10 cellular contexts compared by ENCODE assay signal in genomic region chr6:142927904-142928303, GRCh38. TPM values are rescaled to one million over a fixed set of nuclear protein-coding genes. Genes with fewer than 3 reads are reported as not detected.
DNase-seq lines count a peak whose midpoint lies in the region; ATAC-seq, FAIRE-seq and TF ChIP-seq lines count a peak whose summit lies in the region.
"Had no signal": no experiment of that assay in that cellular context is flagged by ENCODE, and none has a peak within 500 bp of the region (broad histone marks: within the 10 kb centered on the region; RNA-seq: fewer than 3 reads in every experiment).

No MANE protein-coding gene starts in this region.

- peaks cover 2% of the 10 kb centered on the region for H3K36me3 Mint-ChIP-seq in activated naive CD8-positive, alpha-beta T cell

- peak overlapping the region; percentile 87 for H3K4me2 ChIP-seq in A549
- H3K4me2 ChIP-seq in HepG2 (ENCODE audit: low read depth, low read length) = peak overlapping the region; percentile 92

- H3K4me1 ChIP-seq in A549 = peaks cover 20% of the 10 kb centered on the region
- peaks cover 38% of the 10 kb centered on the region for H3K4me1 ChIP-seq in HepG2 (ENCODE audit: insufficient read depth, low read length)

- no peak for FAIRE-seq in A549 (lab: Jason Lieb, UNC)
- no peak for FAIRE-seq in HepG2 (lab: Jason Lieb, UNC)

- peak overlapping the region; percentile 99 for H3K27ac Mint-ChIP-seq in activated naive CD8-positive, alpha-beta T cell
- H3K27ac Mint-ChIP-seq: H9 had no signal

- TF ChIP-seq CTCF in A549 (IDR thresholded peaks at IDR 0.05) (no peak), HepG2 (CRISPR knock-in tag; IDR thresholded peaks at IDR 0.05) (no peak)

- no peaks in the 10 kb centered on the region for H3K27me3 Mint-ChIP-seq in activated naive CD8-positive, alpha-beta T cell

- no peaks in the 10 kb centered on the region for H3K9me3 Mint-ChIP-seq in activated naive CD8-positive, alpha-beta T cell (ENCODE audit: low read depth)
- H3K9me3 Mint-ChIP-seq: H9 had no signal

- 70% methylated on average over 5 of the region's 5 CpGs for WGBS in A549 (ENCODE audit: missing lambda C conversion rate)
- 9% methylated on average over 5 of the region's 5 CpGs for whole genome bisulfite sequencing in HepG2 (ENCODE audit: low lambda C conversion rate)

- no peak overlapping the region for H2AFZ ChIP-seq in HepG2 (ENCODE audit: low read length)

- H3K4me3 Mint-ChIP-seq in activated naive CD8-positive, alpha-beta T cell = peak overlapping the region; percentile 93

- in situ Hi-C loops in HepG2 (cut with HindIII; ENCODE audit: extremely low pct_ligation_motif_present, low pct_unique_long_range_greater_than_20kb) = no loop called here

- H3K9me3 ChIP-seq in A549 (no peaks in the 10 kb centered on the region), HepG2 (ENCODE audit: low read length) (no peaks in the 10 kb centered on the region)

- intact Hi-C loops in HepG2 (cut with micrococcal nuclease; ENCODE audit: unreplicated experiment) = loop anchor here (2.0 to 5.0 kb wide), 5 partner anchors 59 to 231 kb away; partner anchors contain the start of gene AIG1

- TF ChIP-seq RAD21 in A549 (conservative IDR thresholded peaks at IDR 0.05 in 1 of 2, IDR thresholded peaks at IDR 0.05 in 1 of 2) (no peak), HepG2 (CRISPR knock-in tag; IDR thresholded peaks at IDR 0.05) (no peak)

- no peak for TF ChIP-seq EP300 in A549 (IDR thresholded peaks at IDR 0.05)
- no peak for TF ChIP-seq EP300 in HepG2 (IDR thresholded peaks at IDR 0.05; ENCODE audit: low read depth in 2 of 2, low read length in 2 of 2)
- TF ChIP-seq EP300 in HepG2 (CRISPR knock-in tag; IDR thresholded peaks at IDR 0.05; ENCODE audit: borderline replicate concordance) = no peak

- H3K9ac ChIP-seq in HepG2 (ENCODE audit: insufficient read depth, low read depth, low read length) = peak overlapping the region; percentile 100

- peaks cover 80% of the 10 kb centered on the region for H3K4me1 Mint-ChIP-seq in activated naive CD8-positive, alpha-beta T cell (ENCODE audit: low read depth)

- CTCF ChIA-PET in A549 (lab: Yijun Ruan, JAX) (no interaction called here), HepG2 (lab: Yijun Ruan, JAX; ENCODE audit: low intra/inter-chr PET ratio, low total read pairs) (no interaction called here)

- H3K79me2 ChIP-seq in HepG2 (ENCODE audit: insufficient read depth, low read length) = peaks cover 47% of the 10 kb centered on the region

- H4K20me1 ChIP-seq in HepG2 (ENCODE audit: insufficient read depth, low read length) = peaks cover 20% of the 10 kb centered on the region; the same call in 1 of the 2 replicates

- BruUV-seq in HepG2 (replicated peaks; lab: Mats Ljungman, UMichigan) = no TSS peak

- DNase-seq in A549 (ENCODE audit: low read depth in 1 of 2, low spot score in 1 of 2) (no peak), HepG2 (ENCODE audit: low spot score) (peak; percentile 64), COLO829 (ENCODE audit: low spot score) (no peak), NCI-H2196 (lab: John Stamatoyannopoulos, UW; ENCODE audit: unreplicated experiment) (no peak), COR-L47 (lab: John Stamatoyannopoulos, UW) (no peak), NOMO-1 (lab: John Stamatoyannopoulos, UW; ENCODE audit: unreplicated experiment in 2 of 2) (no peak)
- DNase-seq: H9, NCI-H146 had no signal

- no peak overlapping the region for H3K27ac ChIP-seq in A549
- H3K27ac ChIP-seq in HepG2 (ENCODE audit: extremely low read length, insufficient read depth, low read length) = peak overlapping the region; percentile 99

- H3K36me3 ChIP-seq in HepG2 (replicated peaks in 1 of 2; ENCODE audit: control insufficient read depth in 1 of 2, insufficient read depth in 2 of 2, low read length in 2 of 2) = no peaks in the 10 kb centered on the region; a peak in 2 of 5 replicates

- ATAC-seq in A549 (no peak), GM18868 (IDR thresholded peaks at IDR 0.05; ENCODE audit: unreplicated experiment) (peak; percentile 38), HepG2 (no peak)

- H3K27me3 ChIP-seq in HepG2 (ENCODE audit: control insufficient read depth in 1 of 2, insufficient read depth in 2 of 2, low read length in 2 of 2) = no peaks in the 10 kb centered on the region; a peak in 1 of 5 replicates

- TF ChIP-seq POLR2A in A549 (IDR thresholded peaks at IDR 0.05; ENCODE audit: low read length) (no peak), HepG2 (IDR thresholded peaks at IDR 0.05; ENCODE audit: insufficient read depth in 1 of 2, low read depth in 2 of 2, low read length in 2 of 2) (peak in 1 of 2 experiments; percentile 77; a peak in 2 of 4 replicates)

- POLR2A ChIA-PET in A549 (lab: Yijun Ruan, JAX) (no interaction called here), HepG2 (lab: Yijun Ruan, JAX) (interaction anchor here (1.0 to 3.8 kb wide), 10 partner anchors 10 to 482 kb away, joined by 3 to 28 read pairs (median 10); partner anchors contain the start of genes AIG1 and HIVEP2)

- peak overlapping the region; percentile 68; the same call in 1 of the 3 replicates for H3K4me3 ChIP-seq in A549
- peak overlapping the region; percentile 84 to 99 (median 93) for H3K4me3 ChIP-seq in HepG2 (replicated peaks in 1 of 3; ENCODE audit: insufficient read depth in 1 of 3, low read depth in 2 of 3, low read length in 3 of 3)

TF ChIP-seq in HepG2, 621 proteins besides CTCF, POLR2A, EP300 and RAD21 (continues in another document):
- TF ChIP-seq SIN3A (IDR thresholded peaks at IDR 0.05; ENCODE audit: borderline replicate concordance, low read depth, low read length) (0 out of 2 replicates have a peak, but pooled peaks have one; percentile 34), JUNB (CRISPR knock-in tag; IDR thresholded peaks at IDR 0.05; ENCODE audit: borderline replicate concordance) (no peak), PPARG (CRISPR knock-in tag; conservative IDR thresholded peaks at IDR 0.05) (0 out of 2 replicates have a peak, but pooled peaks have one; percentile 26), ZFP37 (CRISPR knock-in tag; IDR thresholded peaks at IDR 0.05; ENCODE audit: borderline replicate concordance) (no peak), HNRNPLL (IDR thresholded peaks at IDR 0.05; ENCODE audit: low read depth, low read length, poor library complexity, severe bottlenecking) (no peak), ZNF572 (CRISPR knock-in tag; IDR thresholded peaks at IDR 0.05) (no peak), ARNT2 (CRISPR knock-in tag; IDR thresholded peaks at IDR 0.05; ENCODE audit: low read depth) (no peak), RARA (CRISPR knock-in tag; IDR thresholded peaks at IDR 0.05) (peak; percentile 46), ZNF567 (CRISPR knock-in tag; IDR thresholded peaks at IDR 0.05; ENCODE audit: borderline replicate concordance) (no peak), ZMYM3 (CRISPR knock-in tag; IDR thresholded peaks at IDR 0.05) (no peak), DNMT1 (CRISPR knock-in tag; IDR thresholded peaks at IDR 0.05) (no peak), ZBTB21 (CRISPR knock-in tag; IDR thresholded peaks at IDR 0.05) (no peak), MEF2D (CRISPR knock-in tag; IDR thresholded peaks at IDR 0.05) (no peak), SPEN (CRISPR knock-in tag; IDR thresholded peaks at IDR 0.05; ENCODE audit: low read depth) (no peak), TRIM24 (CRISPR knock-in tag; IDR thresholded peaks at IDR 0.05) (no peak), RAD51 (IDR thresholded peaks at IDR 0.05; ENCODE audit: borderline replicate concordance) (no peak), ZNF724P (CRISPR knock-in tag; IDR thresholded peaks at IDR 0.05; ENCODE audit: borderline replicate concordance) (no peak), ZSCAN22 (CRISPR knock-in tag; IDR thresholded peaks at IDR 0.05) (no peak), ERF (CRISPR knock-in tag; IDR thresholded peaks at IDR 0.05) (peak; percentile 25; the same call in 1 of the 2 replicates), ATF7 (IDR thresholded peaks at IDR 0.05) (no peak), ATF7 (CRISPR knock-in tag; IDR thresholded peaks at IDR 0.05) (no peak), MTA1 (CRISPR knock-in tag; IDR thresholded peaks at IDR 0.05; ENCODE audit: borderline replicate concordance) (no peak), ZNF777 (CRISPR knock-in tag; IDR thresholded peaks at IDR 0.05) (no peak)
- TF ChIP-seq, protein P1, sequence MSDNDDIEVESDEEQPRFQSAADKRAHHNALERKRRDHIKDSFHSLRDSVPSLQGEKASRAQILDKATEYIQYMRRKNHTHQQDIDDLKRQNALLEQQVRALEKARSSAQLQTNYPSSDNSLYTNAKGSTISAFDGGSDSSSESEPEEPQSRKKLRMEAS (IDR thresholded peaks at IDR 0.05) = no peak

RNA-seq across cellular contexts. Expression of gene HIVEP2, which starts 17.1 kb away (rescaled TPM):
- polyA plus RNA-seq in A549 (2011; rRNA removed) (2.6 and 5.1 TPM in 2 replicates), A549 (2017; fragmentation: RNase III; extraction: RNeasy Plus Mini Kit Qiagen cat#74134 plus additional on column Dnase treatment) (1.8 to 2.3 TPM (median 2.2 TPM) in 3 replicates), HepG2 (2011; rRNA removed) (12.8 and 12.9 TPM in 2 replicates)
- polyA plus RNA-seq in A549 (2012; cell fraction: cytosol; rRNA removed) = 0.54 and 0.78 TPM in 2 replicates
- 0.94 and 1.3 TPM in 2 replicates for polyA plus RNA-seq in A549 (2012; cell fraction: nucleus; rRNA removed)
- 7.3 and 7.7 TPM in 2 replicates for polyA minus RNA-seq in A549 (2011; rRNA and poly(A)+ RNA removed)
- 3.4 and 5.4 TPM in 2 replicates for total RNA-seq in HepG2 (2016; rRNA removed; fragmentation: Illumina TruSeq; extraction: Trizol)
- total RNA-seq in HepG2 (2016; cell fraction: cytosol; rRNA removed; fragmentation: Illumina TruSeq; extraction: Trizol; ENCODE audit: low read depth) = 0.30 and 1.5 TPM in 2 replicates
- 4.1 TPM in 2 replicates for total RNA-seq in HepG2 (2016; cell fraction: insoluble cytoplasmic fraction; rRNA removed; fragmentation: Illumina TruSeq; extraction: Trizol)
- 1.2 and 1.8 TPM in 2 replicates for total RNA-seq in HepG2 (2016; cell fraction: membrane; rRNA removed; fragmentation: Illumina TruSeq; extraction: Trizol)
- total RNA-seq in HepG2 (2016; cell fraction: nucleus; rRNA removed; fragmentation: Illumina TruSeq; extraction: Trizol) = 4.9 and 5.6 TPM in 2 replicates
- polyA plus RNA-seq in HepG2 (2011; cell fraction: cytosol; rRNA removed) = 6.4 and 8.1 TPM in 2 replicates
- polyA plus RNA-seq in HepG2 (2011; cell fraction: nucleus; rRNA removed) = 27.7 and 28.6 TPM in 2 replicates
- 14.5 and 17.1 TPM in 2 replicates for polyA plus RNA-seq in HepG2 (2012)
- polyA plus RNA-seq in HepG2 (2016; cell fraction: cytosol; fragmentation: Illumina TruSeq; extraction: Trizol; ENCODE audit: low read depth) = 0.05 and 0.18 TPM in 2 replicates
- 2.4 and 2.5 TPM in 2 replicates for polyA plus RNA-seq in HepG2 (2016; cell fraction: insoluble cytoplasmic fraction; fragmentation: Illumina TruSeq; extraction: Trizol; ENCODE audit: low read depth)
- 0.22 and 0.25 TPM in 2 replicates for polyA plus RNA-seq in HepG2 (2016; cell fraction: membrane; fragmentation: Illumina TruSeq; extraction: Trizol; ENCODE audit: low read depth)
- 6.9 and 8.3 TPM in 2 replicates for polyA plus RNA-seq in HepG2 (2016; cell fraction: nucleus; fragmentation: Illumina TruSeq; extraction: Trizol; ENCODE audit: insufficient read depth, low read depth)
- polyA minus RNA-seq in HepG2 (2011; rRNA and poly(A)+ RNA removed; ENCODE audit: low replicate concordance) = 3.8 and 23.2 TPM in 2 replicates
- polyA minus RNA-seq in HepG2 (2011; cell fraction: cytosol; rRNA and poly(A)+ RNA removed) = 12.5 and 18.3 TPM in 2 replicates
- 35.8 and 45.4 TPM in 2 replicates for polyA minus RNA-seq in HepG2 (2011; cell fraction: nucleus; rRNA and poly(A)+ RNA removed)

Comparison
In these comparisons a context has a peak if more than half of its experiments do, and no peak if none do; other contexts are left out.
1. Of the 38 proteins assayed by ChIP-seq in both HepG2 and A549: peak only in HepG2: POLR2AphosphoS2; only in A549: HOXA7; in both: none; in neither: 34; mixed calls (peak in some experiments, not most) for 2.